ENCODE assay signal across 23 cellular contexts in the genomic region with DNA sequence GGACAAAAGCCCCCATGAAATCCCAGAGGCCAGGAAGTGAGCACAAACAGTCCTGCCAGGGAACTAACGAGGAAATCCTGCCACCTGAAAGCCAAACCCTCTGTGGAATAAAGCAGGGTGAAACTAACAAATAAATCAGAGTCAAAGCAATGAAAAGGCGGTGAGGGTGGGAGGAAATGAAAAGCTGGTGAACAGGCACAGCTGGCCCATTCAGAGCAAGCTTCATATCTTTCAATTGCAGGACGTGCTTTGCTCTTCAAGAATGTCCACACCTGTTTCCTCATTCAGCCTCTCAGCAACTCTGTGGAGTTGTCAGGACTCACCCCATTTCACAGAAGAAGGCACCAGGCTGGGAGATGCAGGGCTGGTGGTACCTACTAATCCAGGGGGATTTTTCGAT.
"Had no signal": no experiment of that assay in that cellular context is flagged by ENCODE, and none has a peak within 500 bp of the region (broad histone marks: within the 10 kb centered on the region; RNA-seq: fewer than 3 reads in every experiment).

No MANE protein-coding gene starts in this region.

- H3K4me3 ChIP-seq: hepatocyte, lung, ovary, right atrium auricular region, sigmoid colon, skin epidermis, testis, tibial nerve, upper lobe of right lung, vagina had no signal

- H3K27ac ChIP-seq: hepatocyte, ovary, right atrium auricular region, sigmoid colon, skin epidermis, testis, tibial nerve, upper lobe of right lung, vagina had no signal

- H3K27me3 ChIP-seq: ovary, right atrium auricular region, testis, tibial nerve, upper lobe of right lung, vagina had no signal

- H2AFZ ChIP-seq: hepatocyte had no signal

- ATAC-seq: left cardiac atrium; left ventricle myocardium superior; naive thymus-derived CD4-positive, alpha-beta T cell; stimulated activated naive B cell treated with anti-CD40 and anti-IgM and Interleukin-4, amounts not matched to agents 10 μg/mL and 1 μg/mL and 100 μg/mL, for 72 hours; stimulated activated naive CD8-positive, alpha-beta T cell treated with anti-CD3 and anti-CD28 coated beads, Interleukin-15, amount 100 ng/mL, for 72 hours; upper lobe of right lung had no signal

- H3K4me1 ChIP-seq: right atrium auricular region, sigmoid colon, vagina had no signal

- H3K36me3 ChIP-seq: ovary, right atrium auricular region, sigmoid colon, tibial nerve, upper lobe of right lung, vagina had no signal

- H3K4me1 Mint-ChIP-seq: naive thymus-derived CD4-positive, alpha-beta T cell; stimulated activated naive B cell treated with anti-CD40 and anti-IgM and Interleukin-4, amounts not matched to agents 10 μg/mL and 1 μg/mL and 100 μg/mL, for 72 hours; stimulated activated naive CD8-positive, alpha-beta T cell treated with anti-CD3 and anti-CD28 coated beads, Interleukin-15, amount 100 ng/mL, for 72 hours had no signal

- H3K4me2 ChIP-seq: hepatocyte had no signal

- H3K79me2 ChIP-seq: hepatocyte had no signal

- H3K9me3 Mint-ChIP-seq: dendritic cell treated with granulocyte-macrophage colony-stimulating factor and Interleukin-4, amounts not matched to agents 40 ng/mL and 50 ng/mL, for 4 days; naive thymus-derived CD4-positive, alpha-beta T cell; nephron progenitor cell; stimulated activated naive B cell treated with anti-CD40 and anti-IgM and Interleukin-4, amounts not matched to agents 10 μg/mL and 1 μg/mL and 100 μg/mL, for 72 hours; stimulated activated naive CD8-positive, alpha-beta T cell treated with anti-CD3 and anti-CD28 coated beads, Interleukin-15, amount 100 ng/mL, for 72 hours had no signal

- H3K4me3 Mint-ChIP-seq: dendritic cell treated with granulocyte-macrophage colony-stimulating factor and Interleukin-4, amounts not matched to agents 40 ng/mL and 50 ng/mL, for 4 days; naive thymus-derived CD4-positive, alpha-beta T cell; nephron progenitor cell; stimulated activated naive B cell treated with anti-CD40 and anti-IgM and Interleukin-4, amounts not matched to agents 10 μg/mL and 1 μg/mL and 100 μg/mL, for 72 hours; stimulated activated naive CD8-positive, alpha-beta T cell treated with anti-CD3 and anti-CD28 coated beads, Interleukin-15, amount 100 ng/mL, for 72 hours had no signal

- H3K9me3 ChIP-seq: ovary, right atrium auricular region, sigmoid colon, testis, tibial nerve, upper lobe of right lung, vagina had no signal

- H3K27ac Mint-ChIP-seq: dendritic cell treated with granulocyte-macrophage colony-stimulating factor and Interleukin-4, amounts not matched to agents 40 ng/mL and 50 ng/mL, for 4 days; naive thymus-derived CD4-positive, alpha-beta T cell; nephron progenitor cell; stimulated activated naive B cell treated with anti-CD40 and anti-IgM and Interleukin-4, amounts not matched to agents 10 μg/mL and 1 μg/mL and 100 μg/mL, for 72 hours; stimulated activated naive CD8-positive, alpha-beta T cell treated with anti-CD3 and anti-CD28 coated beads, Interleukin-15, amount 100 ng/mL, for 72 hours had no signal

- DNase-seq: foreskin melanocyte; head of caudate nucleus; kidney; left cardiac atrium; left ventricle myocardium superior; naive thymus-derived CD4-positive, alpha-beta T cell; nephron progenitor cell; nucleus accumbens; ovary; sigmoid colon; stimulated activated CD4-positive, alpha-beta T cell treated with anti-CD3 and anti-CD28 coated beads, Interleukin-2, amount 100 ng/mL, for 24 hours; stimulated activated CD4-positive, alpha-beta T cell treated with anti-CD3 and anti-CD28 coated beads, Interleukin-4, amount 100 ng/mL, for 4 hours; stimulated activated naive B cell treated with anti-CD40 and anti-IgM and Interleukin-4, amounts not matched to agents 10 μg/mL and 1 μg/mL and 100 μg/mL, for 72 hours; stimulated activated naive CD8-positive, alpha-beta T cell treated with anti-CD3 and anti-CD28 coated beads, Interleukin-15, amount 100 ng/mL, for 72 hours; testis; upper lobe of right lung had no signal

- H3K36me3 Mint-ChIP-seq: naive thymus-derived CD4-positive, alpha-beta T cell; stimulated activated naive B cell treated with anti-CD40 and anti-IgM and Interleukin-4, amounts not matched to agents 10 μg/mL and 1 μg/mL and 100 μg/mL, for 72 hours had no signal
